38 cellular contexts compared by ENCODE assay signal in the genomic region with DNA sequence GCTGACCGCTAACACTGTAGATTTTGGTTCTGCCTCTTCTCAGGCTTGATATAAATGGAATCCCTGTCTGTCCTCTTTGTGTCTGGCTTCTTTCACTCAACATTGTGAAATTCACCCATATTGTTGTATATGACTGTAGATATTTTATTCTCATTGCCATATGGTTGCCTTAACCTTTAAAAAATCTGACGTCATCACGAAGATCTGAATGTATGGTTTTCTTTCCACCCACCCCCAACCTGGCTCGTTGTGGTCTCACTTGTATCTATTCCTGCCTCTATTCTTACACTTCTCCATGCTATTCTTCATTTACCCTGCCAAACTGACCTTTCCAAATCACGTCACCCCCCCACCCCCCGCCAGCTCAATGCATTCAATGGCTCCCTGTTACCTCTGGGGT. TPM values are rescaled to one million over a fixed set of nuclear protein-coding genes. Genes with fewer than 3 reads are reported as not detected.
"Had no signal": no experiment of that assay in that cellular context is flagged by ENCODE, and none has a peak within 500 bp of the region (broad histone marks: within the 10 kb centered on the region; RNA-seq: fewer than 3 reads in every experiment).

No MANE protein-coding gene starts in this region.

- H3K27ac ChIP-seq: adrenal gland, ascending aorta, body of pancreas, brain microvascular endothelial cell, breast epithelium, cardiac muscle cell had no signal

- FAIRE-seq: bronchial epithelial cell had no signal

- H3K4me1 ChIP-seq: adrenal gland, ascending aorta, breast epithelium had no signal

- H3K27me3 ChIP-seq: ascending aorta, body of pancreas had no signal

- H3K4me3 ChIP-seq: adrenal gland, ascending aorta, body of pancreas, breast epithelium, cardiac muscle cell had no signal

- H3K36me3 ChIP-seq: adrenal gland, ascending aorta, brain microvascular endothelial cell, breast epithelium, cardiac muscle cell had no signal

- DNase-seq: activated effector memory CD4-positive, alpha-beta T cell treated with anti-CD3 and anti-CD28 coated beads, Interleukin-2, amount 50 U/mL, for 16 hours; activated effector memory CD4-positive, alpha-beta T cell treated with Interleukin-2 at 50 U/mL for 16 hours; activated gamma-delta T cell; activated gamma-delta T cell treated with Interleukin-2 at 50 U/mL for 16 hours; activated naive CD4-positive, alpha-beta T cell; activated naive CD4-positive, alpha-beta T cell treated with anti-CD3 and anti-CD28 coated beads for 36 hours; activated naive CD4-positive, alpha-beta T cell treated with anti-CD3 and anti-CD28 coated beads, Interleukin-2, amount 10 ng/mL, durations not matched to agents 7 days and 5 days; activated naive CD4-positive, alpha-beta T cell treated with anti-CD3 and anti-CD28 coated beads, Interleukin-2, amount 50 U/mL, for 16 hours; activated naive CD4-positive, alpha-beta T cell treated with Interleukin-2 at 50 U/mL for 16 hours; activated naive CD8-positive, alpha-beta T cell treated with anti-CD3 and anti-CD28 coated beads for 36 hours; activated naive CD8-positive, alpha-beta T cell treated with anti-CD3 and anti-CD28 coated beads, Interleukin-2, amount 10 ng/mL, durations not matched to agents 7 days and 5 days; activated naive CD8-positive, alpha-beta T cell treated with anti-CD3 and anti-CD28 coated beads, Interleukin-2, amount 50 U/mL, for 24 hours; activated T-cell treated with anti-CD3 and anti-CD28 coated beads, Interleukin-2, amount 50 U/mL, for 24 hours; activated T-cell treated with anti-CD3 and anti-CD28 coated beads, Interleukin-2, amount 50 U/mL, for 4 hours; activated T-cell treated with anti-CD3 and anti-CD28 coated beads, Interleukin-2, amount 50 U/mL, for 48 hours; activated T-cell treated with anti-CD3 and anti-CD28 coated beads, Interleukin-2, amount 50 U/mL, for 72 hours; adrenal gland; amniotic stem cell; amygdala; anterior cingulate cortex; aorta; body of pancreas; brain microvascular endothelial cell; caudate nucleus; central memory CD4-positive, alpha-beta T cell; cerebellar nuclear complex had no signal

- ATAC-seq: activated naive CD4-positive, alpha-beta T cell treated with anti-CD3 and anti-CD28 coated beads, Interleukin-2, amount 50 U/mL, for 72 hours; activated naive CD8-positive, alpha-beta T cell treated with anti-CD3 and anti-CD28 coated beads, Interleukin-2, amount 50 U/mL, for 24 hours; activated T-cell treated with anti-CD3 and anti-CD28 coated beads, Interleukin-2, amount 50 U/mL, for 4 hours; activated T-cell treated with anti-CD3 and anti-CD28 coated beads, Interleukin-2, amount 50 U/mL, for 72 hours; activated T-helper 17 cell treated with anti-CD3 and anti-CD28 coated beads, Interleukin-2, amount 50 U/mL, for 72 hours; body of pancreas had no signal

- H3K9me3 ChIP-seq: adrenal gland, body of pancreas, breast epithelium had no signal

RNA-seq across cellular contexts. Expression of a gene that starts 21.9 kb away (rescaled TPM):
- total RNA-seq: activated naive CD4-positive, alpha-beta T cell treated with anti-CD3 and anti-CD28 coated beads for 36 hours; activated naive CD4-positive, alpha-beta T cell treated with anti-CD3 and anti-CD28 coated beads, Interleukin-2, amount 50 U/mL, for 72 hours; activated naive CD8-positive, alpha-beta T cell treated with anti-CD3 and anti-CD28 coated beads for 36 hours; activated naive CD8-positive, alpha-beta T cell treated with anti-CD3 and anti-CD28 coated beads, Interleukin-2, amount 10 ng/mL, durations not matched to agents 7 days and 5 days; activated T-cell treated with anti-CD3 and anti-CD28 coated beads, Interleukin-2, amount 50 U/mL, for 4 hours; activated T-cell treated with anti-CD3 and anti-CD28 coated beads, Interleukin-2, amount 50 U/mL, for 72 hours; activated T-helper 1 cell treated with anti-CD3 and anti-CD28 coated beads, Interleukin-12 subunit alpha, Interleukin-12 subunit beta, Interleukin-2, Interleukin-4 antibody, amounts not matched to agents 30 ng/mL and 10 ng/mL and 1 ng/mL, durations not matched to agents 14 hours and 24 hours and 36 hours; activated T-helper 17 cell treated with anti-CD3 and anti-CD28 coated beads, Interleukin-2, amount 50 U/mL, for 72 hours; activated T-helper 2 cell treated with anti-CD3 and anti-CD28 coated beads, Interferon-gamma antibody, Interleukin-2, Interleukin-4, amounts not matched to agents 10 μg/mL and 5 μg/mL and 100 μg/mL, durations not matched to agents 14 hours and 24 hours and 36 hours; aorta; ascending aorta; astrocyte; breast epithelium; bronchial epithelial cell; cardiac muscle cell; cardiac septum; chondrocyte had no signal
- polyA plus RNA-seq: aorta, cardiac muscle cell had no signal

RNA-seq across cellular contexts. Expression of a gene that starts 23.8 kb away (rescaled TPM):
- total RNA-seq: activated naive CD4-positive, alpha-beta T cell treated with anti-CD3 and anti-CD28 coated beads for 36 hours; activated naive CD8-positive, alpha-beta T cell treated with anti-CD3 and anti-CD28 coated beads for 36 hours; activated naive CD8-positive, alpha-beta T cell treated with anti-CD3 and anti-CD28 coated beads, Interleukin-2, amount 10 ng/mL, durations not matched to agents 7 days and 5 days; activated T-cell treated with anti-CD3 and anti-CD28 coated beads, Interleukin-2, amount 50 U/mL, for 4 hours; adrenal gland; aorta; ascending aorta; body of pancreas; bronchial epithelial cell; cardiac septum; chondrocyte had no signal
- polyA plus RNA-seq: adipose tissue, aorta had no signal
